In the genomic region with DNA sequence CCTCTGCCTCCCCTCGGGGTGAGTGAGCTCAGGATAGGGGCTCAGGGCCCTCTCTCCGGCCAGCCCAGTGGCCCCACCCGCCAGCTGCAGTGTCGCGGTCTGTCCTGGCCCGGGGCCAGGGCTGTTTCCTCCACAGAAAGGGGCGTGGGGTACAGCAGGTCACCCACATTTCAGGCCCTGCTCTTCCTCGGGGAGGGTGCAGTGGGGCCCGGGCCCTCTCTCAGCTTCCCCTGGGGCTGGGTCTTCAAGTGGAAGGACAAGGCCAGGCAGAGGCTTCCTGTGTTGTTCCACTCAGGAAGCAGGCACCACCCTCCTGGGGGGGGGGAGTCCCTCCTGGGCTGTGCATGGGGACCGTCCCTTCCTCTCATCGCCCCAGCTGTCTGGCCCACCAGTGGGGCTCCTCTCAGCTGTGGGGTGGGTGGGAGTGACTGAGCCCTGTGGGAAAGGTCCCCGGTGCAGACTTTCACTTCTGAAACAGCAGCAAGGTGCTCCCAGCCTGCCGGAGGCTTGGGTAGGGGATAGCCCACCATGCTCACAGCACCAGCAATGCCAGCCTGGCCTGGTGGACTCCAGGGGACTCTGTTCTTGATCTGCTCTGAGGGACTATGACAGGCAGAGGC, we compare ENCODE assay signal across 8 cellular contexts. TPM values are rescaled to one million over a fixed set of nuclear protein-coding genes. Genes with fewer than 3 reads are reported as not detected.
DNase-seq lines count a peak whose midpoint lies in the region; ATAC-seq and TF ChIP-seq lines count a peak whose summit lies in the region.

No MANE protein-coding gene starts in this region.

- H3K36me3 ChIP-seq in right atrium auricular region = no peaks in the 10 kb centered on the region

- peak; percentile 29 for ATAC-seq in GM21786 (IDR thresholded peaks at IDR 0.05; ENCODE audit: unreplicated experiment)
- ATAC-seq in activated CD8-positive, alpha-beta T cell treated with anti-CD3 and anti-CD28 coated beads for 36 hours = peak; percentile 31

- H3K36me3 Mint-ChIP-seq in activated CD8-positive, alpha-beta T cell treated with anti-CD3 and anti-CD28 coated beads for 36 hours (ENCODE audit: low read depth) = peaks cover 28% of the 10 kb centered on the region

- no peaks in the 10 kb centered on the region for H3K27me3 Mint-ChIP-seq in activated CD8-positive, alpha-beta T cell treated with anti-CD3 and anti-CD28 coated beads for 36 hours

- H3K4me1 Mint-ChIP-seq in activated CD8-positive, alpha-beta T cell treated with anti-CD3 and anti-CD28 coated beads for 36 hours (ENCODE audit: low read depth) = peaks cover 54% of the 10 kb centered on the region

- peak overlapping the region; percentile 96 for H3K27ac Mint-ChIP-seq in activated CD8-positive, alpha-beta T cell treated with anti-CD3 and anti-CD28 coated beads for 36 hours

- POLR2A ChIA-PET in activated CD8-positive, alpha-beta T cell treated with anti-CD3 and anti-CD28 coated beads for 36 hours (lab: Charles Lee) = interaction anchor here (1.2 to 4.6 kb wide), 7 partner anchors 8 to 41 kb away, joined by 3 to 33 read pairs (median 5); partner anchors contain the start of gene CDCA4

- no peaks in the 10 kb centered on the region for H3K9me3 ChIP-seq in right atrium auricular region

- peak overlapping the region; percentile 67 to 73 for H3K27ac ChIP-seq in right atrium auricular region

- peak; percentile 85 for DNase-seq in activated CD8-positive, alpha-beta T cell treated with anti-CD3 and anti-CD28 coated beads for 36 hours
- no peak for DNase-seq in right atrium auricular region (ENCODE audit: low spot score)
- peak in 5 of 6 experiments; percentile 25 to 49 (median 37) for DNase-seq in stimulated activated naive CD4-positive, alpha-beta T cell (lab: John Stamatoyannopoulos, UW)
- DNase-seq in HPDE6-E6E7 (ENCODE audit: extremely low spot score) = no peak
- DNase-seq in HuH-7 (ENCODE audit: low spot score) = no peak
- no peak for DNase-seq in DMS153 (lab: John Stamatoyannopoulos, UW)
- no peak for DNase-seq in NCI-H1436 treated with DMSO at 0.1 percent for 48 hours (lab: John Stamatoyannopoulos, UW)

- TF ChIP-seq CTCF in activated CD8-positive, alpha-beta T cell treated with anti-CD3 and anti-CD28 coated beads for 36 hours (IDR thresholded peaks at IDR 0.05) = no peak
- TF ChIP-seq CTCF in right atrium auricular region (IDR thresholded peaks at IDR 0.05) = no peak

- H3K4me3 Mint-ChIP-seq in activated CD8-positive, alpha-beta T cell treated with anti-CD3 and anti-CD28 coated beads for 36 hours = peak overlapping the region; percentile 86

- CTCF ChIA-PET in activated CD8-positive, alpha-beta T cell treated with anti-CD3 and anti-CD28 coated beads for 36 hours (lab: Charles Lee) = interaction anchor here (0.5 to 10.0 kb wide), 6 partner anchors 13 to 29 kb away, joined by 3 to 72 read pairs (median 10); no protein-coding TSS in a partner anchor

- no peaks in the 10 kb centered on the region for H3K9me3 Mint-ChIP-seq in activated CD8-positive, alpha-beta T cell treated with anti-CD3 and anti-CD28 coated beads for 36 hours

- H3K4me1 ChIP-seq in right atrium auricular region = peaks cover 0 to 63% of the 10 kb centered on the region in 2 donors

- no peaks in the 10 kb centered on the region for H3K27me3 ChIP-seq in right atrium auricular region

- intact Hi-C loops in activated CD8-positive, alpha-beta T cell treated with anti-CD3 and anti-CD28 coated beads for 36 hours (cut with micrococcal nuclease) = no loop called here

- H3K4me3 ChIP-seq in right atrium auricular region = peak overlapping the region in 1 of 2 donors; percentile 5

RNA-seq across cellular contexts. Expression of gene GPR132, which starts 3.7 kb away (rescaled TPM):
- total RNA-seq in activated CD8-positive, alpha-beta T cell treated with anti-CD3 and anti-CD28 coated beads for 36 hours = 10 to 100 TPM; 15.1 to 16.4 TPM
- total RNA-seq in right atrium auricular region = 1 to 10 TPM in 1 of 2 donors, under 1 TPM in 1; 0.67 to 1.2 TPM

RNA-seq across cellular contexts. Expression of gene CDCA4, which starts 40.7 kb away (rescaled TPM):
- total RNA-seq in activated CD8-positive, alpha-beta T cell treated with anti-CD3 and anti-CD28 coated beads for 36 hours = 10 to 100 TPM; 59.4 to 63.5 TPM
- 1 to 10 TPM; 3.3 to 5.1 TPM for total RNA-seq in right atrium auricular region

Comparison
In these comparisons a context has a peak if more than half of its experiments do, and no peak if none do; other contexts are left out.
1. DNase-seq: peak in activated CD8-positive, alpha-beta T cell treated with anti-CD3 and anti-CD28 coated beads for 36 hours (single experiment) and stimulated activated naive CD4-positive, alpha-beta T cell (5 of 6); none in right atrium auricular region (single experiment), HPDE6-E6E7 (single experiment), HuH-7 (single experiment), DMS153 (single experiment) and NCI-H1436 treated with DMSO at 0.1 percent for 48 hours (single experiment).
2. RNA of gene GPR132, which starts 3.7 kb away (total RNA-seq): 15.1 to 16.4 TPM in activated CD8-positive, alpha-beta T cell treated with anti-CD3 and anti-CD28 coated beads for 36 hours; 0.67 to 1.2 TPM in right atrium auricular region; every median in the first group is over 4 times any median in the second.
3. RNA of gene CDCA4, which starts 40.7 kb away (total RNA-seq): 59.4 to 63.5 TPM in activated CD8-positive, alpha-beta T cell treated with anti-CD3 and anti-CD28 coated beads for 36 hours; 3.3 to 5.1 TPM in right atrium auricular region; every median in the first group is over 4 times any median in the second.